In genomic region chr19:37928527-37929286, GRCh38 we compare ENCODE assay signal across 1 cellular context.
TF ChIP-seq lines count a peak whose summit lies in the region.

No MANE protein-coding gene starts in this region.

TF ChIP-seq in IMR-90, 13 proteins besides CTCF, POLR2A, EP300 and RAD21 (continued from another document):
- TF ChIP-seq ELK1 (IDR thresholded peaks at IDR 0.05; ENCODE audit: borderline replicate concordance, low read depth, low read length) = no peak
- no peak for TF ChIP-seq USF2 (IDR thresholded peaks at IDR 0.05; ENCODE audit: low read depth, low read length)
